Comparison of ENCODE assay signal across 1 cellular context in genomic region chr17:13609953-13610352, GRCh38.
TF ChIP-seq lines count a peak whose summit lies in the region.

No MANE protein-coding gene starts in this region.

TF ChIP-seq in IMR-90, 13 proteins besides CTCF, POLR2A, EP300 and RAD21 (continued from another document):
- TF ChIP-seq MAZ (IDR thresholded peaks at IDR 0.05; ENCODE audit: borderline replicate concordance, low read depth, low read length), result no peak
- TF ChIP-seq BHLHE40 (IDR thresholded peaks at IDR 0.05; ENCODE audit: low read depth, low read length), result no peak
- no peak for TF ChIP-seq CHD1 (IDR thresholded peaks at IDR 0.05; ENCODE audit: low read depth, low read length)
